Comparison of ENCODE assay signal across 1 cellular context in the genomic region with DNA sequence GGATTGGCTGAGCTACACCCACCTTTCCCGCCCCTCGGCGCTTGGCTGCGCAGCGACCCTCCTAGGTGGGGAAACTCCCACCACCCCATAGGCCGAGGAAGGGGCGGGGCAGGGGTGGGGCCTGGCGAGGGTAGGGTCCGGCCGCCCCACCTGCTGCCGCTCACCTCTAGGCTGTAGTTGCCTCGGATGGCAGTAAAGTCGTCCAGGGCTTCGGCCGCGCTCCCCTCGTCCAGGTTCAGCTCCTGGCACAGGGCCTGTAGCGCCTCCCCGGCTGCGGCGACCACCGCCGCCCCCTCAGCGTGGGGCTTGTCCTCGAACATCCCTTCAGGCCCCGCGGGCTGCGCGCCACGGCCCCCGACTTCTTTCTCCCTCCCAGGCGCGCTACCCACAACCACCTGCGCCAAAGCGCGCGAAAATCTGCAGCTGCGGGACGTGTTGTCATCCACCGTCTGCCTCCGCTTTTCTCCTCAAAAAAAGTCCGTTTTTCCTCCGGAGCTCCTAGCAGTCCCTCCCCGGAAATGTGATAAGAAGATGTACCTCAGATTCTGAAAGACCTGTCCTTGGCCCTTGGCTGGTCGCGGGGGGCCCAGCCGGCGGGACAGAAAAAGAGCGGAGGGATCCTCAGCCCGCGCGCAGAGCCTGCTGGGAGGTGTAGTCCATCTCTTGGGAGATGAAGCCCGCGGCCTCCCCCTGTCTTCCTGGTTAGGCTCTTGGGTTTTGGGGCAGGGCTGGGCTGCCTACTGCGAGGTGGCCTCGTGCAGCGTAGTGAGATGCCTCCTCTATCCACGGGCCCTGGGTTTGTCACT.
A peak's percentile ranks its signal among the peaks of the same experiment; 100 is the strongest.
TF ChIP-seq lines count a peak whose summit lies in the region.

A gene with protein sequence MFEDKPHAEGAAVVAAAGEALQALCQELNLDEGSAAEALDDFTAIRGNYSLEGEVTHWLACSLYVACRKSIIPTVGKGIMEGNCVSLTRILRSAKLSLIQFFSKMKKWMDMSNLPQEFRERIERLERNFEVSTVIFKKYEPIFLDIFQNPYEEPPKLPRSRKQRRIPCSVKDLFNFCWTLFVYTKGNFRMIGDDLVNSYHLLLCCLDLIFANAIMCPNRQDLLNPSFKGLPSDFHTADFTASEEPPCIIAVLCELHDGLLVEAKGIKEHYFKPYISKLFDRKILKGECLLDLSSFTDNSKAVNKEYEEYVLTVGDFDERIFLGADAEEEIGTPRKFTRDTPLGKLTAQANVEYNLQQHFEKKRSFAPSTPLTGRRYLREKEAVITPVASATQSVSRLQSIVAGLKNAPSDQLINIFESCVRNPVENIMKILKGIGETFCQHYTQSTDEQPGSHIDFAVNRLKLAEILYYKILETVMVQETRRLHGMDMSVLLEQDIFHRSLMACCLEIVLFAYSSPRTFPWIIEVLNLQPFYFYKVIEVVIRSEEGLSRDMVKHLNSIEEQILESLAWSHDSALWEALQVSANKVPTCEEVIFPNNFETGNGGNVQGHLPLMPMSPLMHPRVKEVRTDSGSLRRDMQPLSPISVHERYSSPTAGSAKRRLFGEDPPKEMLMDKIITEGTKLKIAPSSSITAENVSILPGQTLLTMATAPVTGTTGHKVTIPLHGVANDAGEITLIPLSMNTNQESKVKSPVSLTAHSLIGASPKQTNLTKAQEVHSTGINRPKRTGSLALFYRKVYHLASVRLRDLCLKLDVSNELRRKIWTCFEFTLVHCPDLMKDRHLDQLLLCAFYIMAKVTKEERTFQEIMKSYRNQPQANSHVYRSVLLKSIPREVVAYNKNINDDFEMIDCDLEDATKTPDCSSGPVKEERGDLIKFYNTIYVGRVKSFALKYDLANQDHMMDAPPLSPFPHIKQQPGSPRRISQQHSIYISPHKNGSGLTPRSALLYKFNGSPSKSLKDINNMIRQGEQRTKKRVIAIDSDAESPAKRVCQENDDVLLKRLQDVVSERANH (minus strand): TSS at position 389 of the 806 bp plus-strand sequence. CDS start 69 bp downstream, at position 320.

TF ChIP-seq in HepG2, 621 proteins besides CTCF, POLR2A, EP300 and RAD21 (continued from another document and continues in another):
- TF ChIP-seq ZBTB4 (CRISPR knock-in tag; IDR thresholded peaks at IDR 0.05; ENCODE audit: borderline replicate concordance) (peak; percentile 89; the same call in 1 of the 2 replicates), HOXA7 (CRISPR knock-in tag; IDR thresholded peaks at IDR 0.05) (peak; percentile 95), KAT2B (IDR thresholded peaks at IDR 0.05; ENCODE audit: borderline replicate concordance, low read depth, low read length) (no peak), ZNF589 (CRISPR knock-in tag; conservative IDR thresholded peaks at IDR 0.05) (peak; percentile 97), ZIK1 (CRISPR knock-in tag; IDR thresholded peaks at IDR 0.05; ENCODE audit: borderline replicate concordance, low read depth) (peak; percentile 86; the same call in 1 of the 2 replicates), ZNF484 (CRISPR knock-in tag; IDR thresholded peaks at IDR 0.05; ENCODE audit: borderline replicate concordance, low read depth) (0 out of 2 replicates have a peak, but pooled peaks have one; percentile 85), U2AF2 (IDR thresholded peaks at IDR 0.05; ENCODE audit: low read depth, low read length) (peak; percentile 95), MIXL1 (CRISPR knock-in tag; IDR thresholded peaks at IDR 0.05) (peak; percentile 63), PHF8 (CRISPR knock-in tag; IDR thresholded peaks at IDR 0.05) (peak; percentile 99), MAFK (conservative IDR thresholded peaks at IDR 0.05 in 1 of 2, IDR thresholded peaks at IDR 0.05 in 1 of 2; ENCODE audit: low read length in 2 of 2) (0 out of 4 replicates have a peak, but pooled peaks of 1 of the 2 experiments have one; percentile 5), MATR3 (CRISPR knock-in tag; IDR thresholded peaks at IDR 0.05) (no peak), CEBPG (CRISPR knock-in tag; IDR thresholded peaks at IDR 0.05) (peak; percentile 60), ZFY (CRISPR knock-in tag; IDR thresholded peaks at IDR 0.05) (peak; percentile 98), ZNF207 (IDR thresholded peaks at IDR 0.05; ENCODE audit: borderline replicate concordance) (no peak), HNRNPLL (IDR thresholded peaks at IDR 0.05; ENCODE audit: low read depth, low read length, poor library complexity, severe bottlenecking) (peak; percentile 81), SP5 (CRISPR knock-in tag; IDR thresholded peaks at IDR 0.05; ENCODE audit: borderline replicate concordance, low read depth) (no peak; the same call in none of the 2 replicates), NR3C1 (CRISPR knock-in tag; IDR thresholded peaks at IDR 0.05) (no peak), ZNF503 (CRISPR knock-in tag; IDR thresholded peaks at IDR 0.05) (peak; percentile 94), ZSCAN20 (CRISPR knock-in tag; IDR thresholded peaks at IDR 0.05; ENCODE audit: borderline replicate concordance) (peak; percentile 94), TEAD3 (CRISPR knock-in tag; optimal IDR thresholded peaks at IDR 0.05; ENCODE audit: borderline replicate concordance) (no peak), MIER2 (CRISPR knock-in tag; IDR thresholded peaks at IDR 0.05) (peak; percentile 87), ZNF260 (CRISPR knock-in tag; IDR thresholded peaks at IDR 0.05; ENCODE audit: borderline replicate concordance, low read depth) (no peak), NR2F6 (IDR thresholded peaks at IDR 0.05) (peak; percentile 80), NR2F6 (CRISPR knock-in tag; IDR thresholded peaks at IDR 0.05) (no peak; the same call in 1 of the 2 replicates), REL (CRISPR knock-in tag; conservative IDR thresholded peaks at IDR 0.05) (peak; percentile 99), JUN (CRISPR knock-in tag; IDR thresholded peaks at IDR 0.05) (peak; percentile 73; the same call in 1 of the 2 replicates), HHEX (CRISPR knock-in tag; IDR thresholded peaks at IDR 0.05) (no peak; the same call in 1 of the 2 replicates), NFYB (CRISPR knock-in tag; IDR thresholded peaks at IDR 0.05) (peak; percentile 63), AGO2 (optimal IDR thresholded peaks at IDR 0.05; ENCODE audit: low read depth, low read length) (peak; percentile 96), E2F5 (CRISPR knock-in tag; conservative IDR thresholded peaks at IDR 0.05) (peak; percentile 100), KDM2A (CRISPR knock-in tag; IDR thresholded peaks at IDR 0.05; ENCODE audit: borderline replicate concordance, low read depth) (peak; percentile 98), PLRG1 (conservative IDR thresholded peaks at IDR 0.05) (no peak), ZNF883 (CRISPR knock-in tag; IDR thresholded peaks at IDR 0.05; ENCODE audit: not compliant biosample characterization) (peak; percentile 98), HNF1A (IDR thresholded peaks at IDR 0.05; ENCODE audit: low read depth) (peak; percentile 70), HNF1A (CRISPR knock-in tag; IDR thresholded peaks at IDR 0.05; ENCODE audit: borderline replicate concordance) (peak; percentile 92), TMF1 (CRISPR knock-in tag; IDR thresholded peaks at IDR 0.05; ENCODE audit: low read depth) (peak; percentile 94; the same call in 1 of the 2 replicates), SNAPC5 (CRISPR knock-in tag; IDR thresholded peaks at IDR 0.05; ENCODE audit: borderline replicate concordance) (0 out of 2 replicates have a peak, but pooled peaks have one; percentile 20), ZFAT (CRISPR knock-in tag; conservative IDR thresholded peaks at IDR 0.05) (peak; percentile 78)
- TF ChIP-seq, protein P1, sequence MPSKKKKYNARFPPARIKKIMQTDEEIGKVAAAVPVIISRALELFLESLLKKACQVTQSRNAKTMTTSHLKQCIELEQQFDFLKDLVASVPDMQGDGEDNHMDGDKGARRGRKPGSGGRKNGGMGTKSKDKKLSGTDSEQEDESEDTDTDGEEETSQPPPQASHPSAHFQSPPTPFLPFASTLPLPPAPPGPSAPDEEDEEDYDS (CRISPR knock-in tag; IDR thresholded peaks at IDR 0.05) = peak; percentile 77
- TF ChIP-seq, protein P2, sequence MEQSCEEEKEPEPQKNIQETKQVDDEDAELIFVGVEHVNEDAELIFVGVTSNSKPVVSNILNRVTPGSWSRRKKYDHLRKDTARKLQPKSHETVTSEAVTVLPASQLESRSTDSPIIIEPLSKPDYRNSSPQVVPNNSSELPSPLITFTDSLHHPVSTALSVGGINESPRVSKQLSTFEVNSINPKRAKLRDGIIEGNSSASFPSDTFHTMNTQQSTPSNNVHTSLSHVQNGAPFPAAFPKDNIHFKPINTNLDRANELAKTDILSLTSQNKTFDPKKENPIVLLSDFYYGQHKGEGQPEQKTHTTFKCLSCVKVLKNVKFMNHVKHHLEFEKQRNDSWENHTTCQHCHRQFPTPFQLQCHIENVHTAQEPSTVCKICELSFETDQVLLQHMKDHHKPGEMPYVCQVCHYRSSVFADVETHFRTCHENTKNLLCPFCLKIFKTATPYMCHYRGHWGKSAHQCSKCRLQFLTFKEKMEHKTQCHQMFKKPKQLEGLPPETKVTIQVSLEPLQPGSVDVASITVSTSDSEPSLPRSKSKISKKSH (CRISPR knock-in tag; IDR thresholded peaks at IDR 0.05; ENCODE audit: borderline replicate concordance) = peak; percentile 97
- TF ChIP-seq, protein P3, sequence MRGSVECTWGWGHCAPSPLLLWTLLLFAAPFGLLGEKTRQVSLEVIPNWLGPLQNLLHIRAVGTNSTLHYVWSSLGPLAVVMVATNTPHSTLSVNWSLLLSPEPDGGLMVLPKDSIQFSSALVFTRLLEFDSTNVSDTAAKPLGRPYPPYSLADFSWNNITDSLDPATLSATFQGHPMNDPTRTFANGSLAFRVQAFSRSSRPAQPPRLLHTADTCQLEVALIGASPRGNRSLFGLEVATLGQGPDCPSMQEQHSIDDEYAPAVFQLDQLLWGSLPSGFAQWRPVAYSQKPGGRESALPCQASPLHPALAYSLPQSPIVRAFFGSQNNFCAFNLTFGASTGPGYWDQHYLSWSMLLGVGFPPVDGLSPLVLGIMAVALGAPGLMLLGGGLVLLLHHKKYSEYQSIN (CRISPR knock-in tag; IDR thresholded peaks at IDR 0.05; ENCODE audit: borderline replicate concordance) = 0 out of 2 replicates have a peak, but pooled peaks have one; percentile 77
